Comparison of ENCODE assay signal across 8 cellular contexts in genomic region chr14:60349663-60350365, GRCh38.
DNase-seq lines count a peak whose midpoint lies in the region; ATAC-seq and TF ChIP-seq lines count a peak whose summit lies in the region.

No MANE protein-coding gene starts in this region.

- no peak overlapping the region for H3K9ac ChIP-seq in iPS-20b (ENCODE audit: low read depth, low read length)

- DNase-seq in AG09309 (ENCODE audit: low read depth) (peak; percentile 16), GM12864 (ENCODE audit: low read depth) (no peak), NCI-H2227 treated with DMSO at 0.1 percent for 48 hours (lab: John Stamatoyannopoulos, UW) (peak; percentile 53), astrocyte of the hippocampus (ENCODE audit: low read depth, low spot score) (peak; percentile 71), smooth muscle cell of the brain vasculature (ENCODE audit: low read depth, low spot score) (peak; percentile 55)

- H3K4me3 ChIP-seq in AG09309 (ENCODE audit: control insufficient read depth, low read depth, low read length) (no peak overlapping the region), GM12864 (ENCODE audit: low read depth, low read length) (no peak overlapping the region), iPS-20b (ENCODE audit: low read length) (peak overlapping the region; percentile 31; the same call in 1 of the 2 replicates)

- no peak overlapping the region for H3K27ac ChIP-seq in iPS-20b (ENCODE audit: low read length)

- no peaks in the 10 kb centered on the region for H3K9me3 ChIP-seq in iPS-20b (ENCODE audit: insufficient read depth, low read depth, low read length)

- peak; percentile 57 for TF ChIP-seq CTCF in AG09309 (IDR thresholded peaks at IDR 0.05; ENCODE audit: control insufficient read depth, insufficient read depth, low read depth, low read length, missing control alignments)
- TF ChIP-seq CTCF in GM12864 (IDR thresholded peaks at IDR 0.05; ENCODE audit: low read depth, low read length, missing control alignments) = peak; percentile 49

- H3K36me3 ChIP-seq in iPS-20b (ENCODE audit: insufficient read depth, low read depth, low read length) = no peaks in the 10 kb centered on the region

- peaks cover 15% of the 10 kb centered on the region; the same call in 1 of the 2 replicates for H3K4me1 ChIP-seq in iPS-20b (ENCODE audit: insufficient read depth, low read length)

- peak; percentile 66 for ATAC-seq in HG03103 (IDR thresholded peaks at IDR 0.05; ENCODE audit: low read depth, unreplicated experiment)
- no peak for ATAC-seq in HG03025 (IDR thresholded peaks at IDR 0.05; ENCODE audit: low FRiP score, unreplicated experiment)

- peaks cover 17% of the 10 kb centered on the region; the same call in 1 of the 2 replicates for H3K27me3 ChIP-seq in iPS-20b (ENCODE audit: insufficient read depth, low read length)
